In the genomic region with DNA sequence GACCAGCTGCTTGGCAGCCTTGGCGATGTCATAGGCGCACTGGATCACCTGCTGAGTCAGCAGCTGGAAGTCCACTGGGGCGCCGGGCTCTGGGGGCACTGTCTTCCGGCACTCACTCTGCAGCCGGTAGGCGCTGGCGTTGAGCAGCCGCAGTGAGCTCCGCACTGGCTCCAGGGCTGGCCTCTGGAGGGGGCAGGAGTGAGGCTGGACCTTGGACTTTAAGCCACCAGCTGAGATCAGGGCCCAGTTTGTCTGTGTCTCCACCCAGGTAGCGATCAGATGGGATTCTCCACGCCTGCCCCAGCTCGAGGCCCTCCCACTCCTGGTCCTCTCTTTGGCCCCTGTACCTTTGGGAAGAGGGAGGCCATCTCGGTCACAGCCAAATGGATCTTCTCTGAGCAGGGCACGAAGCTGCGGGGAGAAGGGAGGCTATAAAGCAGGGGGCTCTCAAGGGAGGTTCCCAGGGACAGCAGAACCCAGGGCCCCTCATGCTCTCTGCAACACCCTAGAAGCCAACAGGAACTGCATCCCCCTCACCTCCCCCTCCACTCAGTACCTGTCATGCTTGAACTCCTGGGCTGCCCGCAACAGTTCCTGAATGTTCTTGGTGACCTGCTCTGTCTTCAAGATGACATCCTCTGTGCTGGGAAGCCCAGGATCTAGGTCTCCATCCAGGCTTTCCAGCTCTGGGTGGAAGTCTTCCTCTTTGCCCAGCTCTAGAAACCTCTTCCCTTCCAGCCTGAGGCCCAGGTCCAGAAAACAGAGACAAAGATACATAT, we compare ENCODE assay signal across 14 cellular contexts. TPM values are rescaled to one million over a fixed set of nuclear protein-coding genes. Genes with fewer than 3 reads are reported as not detected.
DNase-seq lines count a peak whose midpoint lies in the region; ATAC-seq and TF ChIP-seq lines count a peak whose summit lies in the region.
"Had no signal": no experiment of that assay in that cellular context is flagged by ENCODE, and none has a peak within 500 bp of the region (broad histone marks: within the 10 kb centered on the region; RNA-seq: fewer than 3 reads in every experiment).

No MANE protein-coding gene starts in this region.

- H3K4me3 Mint-ChIP-seq in activated T-helper 17 cell treated with anti-CD3 and anti-CD28 coated beads, Interleukin-2, amount 50 U/mL, for 72 hours = no peak overlapping the region
- H3K4me3 Mint-ChIP-seq: natural killer cell; stimulated activated naive CD8-positive, alpha-beta T cell treated with anti-CD3 and anti-CD28 coated beads, Interleukin-15, amount 100 ng/mL, for 72 hours had no signal

- H3K4me3 ChIP-seq in right cardiac atrium (ENCODE audit: low read length) (no peak overlapping the region), right atrium auricular region (no peak overlapping the region), mucosa of descending colon (no peak overlapping the region), aorta (ENCODE audit: low read length in 2 of 2) (no peak overlapping the region)
- H3K4me3 ChIP-seq: gastrocnemius medialis had no signal

- peak overlapping the region; percentile 12 for H3K27ac Mint-ChIP-seq in activated T-helper 17 cell treated with anti-CD3 and anti-CD28 coated beads, Interleukin-2, amount 50 U/mL, for 72 hours
- H3K27ac Mint-ChIP-seq: activated T-helper 2 cell treated with anti-CD3 and anti-CD28 coated beads, Interferon-gamma antibody, Interleukin-2, Interleukin-4, amounts not matched to agents 10 μg/mL and 5 μg/mL and 100 μg/mL, durations not matched to agents 14 hours and 24 hours and 36 hours had no signal

- ATAC-seq in right cardiac atrium = no peak
- ATAC-seq in activated T-helper 17 cell treated with anti-CD3 and anti-CD28 coated beads, Interleukin-2, amount 50 U/mL, for 72 hours (replicated peaks) = no peak
- ATAC-seq in mucosa of descending colon = peak; percentile 90
- ATAC-seq in aorta (ENCODE audit: low FRiP score) = no peak
- no peak for ATAC-seq in GM18870 (IDR thresholded peaks at IDR 0.05; ENCODE audit: unreplicated experiment)
- no peak for ATAC-seq in HG03565 (IDR thresholded peaks at IDR 0.05; ENCODE audit: unreplicated experiment)
- ATAC-seq: gastrocnemius medialis; natural killer cell; stimulated activated naive CD8-positive, alpha-beta T cell treated with anti-CD3 and anti-CD28 coated beads, Interleukin-15, amount 100 ng/mL, for 72 hours had no signal

- H3K4me1 ChIP-seq in right cardiac atrium (ENCODE audit: control insufficient read depth, insufficient read depth, low read length) (peaks cover 4% of the 10 kb centered on the region), right atrium auricular region (peaks cover 0 to 35% of the 10 kb centered on the region in 2 donors), mucosa of descending colon (ENCODE audit: low read depth) (peaks cover 15% of the 10 kb centered on the region), aorta (ENCODE audit: control insufficient read depth in 1 of 2, insufficient read depth in 2 of 2, low read length in 2 of 2) (no peaks in the 10 kb centered on the region)

- TF ChIP-seq CTCF in right atrium auricular region (IDR thresholded peaks at IDR 0.05) = no peak
- TF ChIP-seq CTCF in mucosa of descending colon (IDR thresholded peaks at IDR 0.05) = no peak

- no peaks in the 10 kb centered on the region for H3K9me3 Mint-ChIP-seq in activated T-helper 17 cell treated with anti-CD3 and anti-CD28 coated beads, Interleukin-2, amount 50 U/mL, for 72 hours
- H3K9me3 Mint-ChIP-seq: activated T-helper 2 cell treated with anti-CD3 and anti-CD28 coated beads, Interferon-gamma antibody, Interleukin-2, Interleukin-4, amounts not matched to agents 10 μg/mL and 5 μg/mL and 100 μg/mL, durations not matched to agents 14 hours and 24 hours and 36 hours; natural killer cell; stimulated activated naive CD8-positive, alpha-beta T cell treated with anti-CD3 and anti-CD28 coated beads, Interleukin-15, amount 100 ng/mL, for 72 hours had no signal

- no peaks in the 10 kb centered on the region for H3K9me3 ChIP-seq in right cardiac atrium (ENCODE audit: control insufficient read depth, low read length)
- no peaks in the 10 kb centered on the region for H3K9me3 ChIP-seq in right atrium auricular region
- H3K9me3 ChIP-seq in mucosa of descending colon = no peaks in the 10 kb centered on the region
- H3K9me3 ChIP-seq in aorta (ENCODE audit: control insufficient read depth, low read length) = no peaks in the 10 kb centered on the region
- H3K9me3 ChIP-seq: gastrocnemius medialis, SK-N-SH had no signal

- H3K27me3 Mint-ChIP-seq in activated T-helper 17 cell treated with anti-CD3 and anti-CD28 coated beads, Interleukin-2, amount 50 U/mL, for 72 hours = no peaks in the 10 kb centered on the region
- H3K27me3 Mint-ChIP-seq: stimulated activated naive CD8-positive, alpha-beta T cell treated with anti-CD3 and anti-CD28 coated beads, Interleukin-15, amount 100 ng/mL, for 72 hours had no signal

- H3K27ac ChIP-seq in right cardiac atrium (ENCODE audit: low read length) (no peak overlapping the region), right atrium auricular region (no peak overlapping the region), aorta (ENCODE audit: low read depth in 1 of 2, low read length in 2 of 2) (no peak overlapping the region)
- H3K27ac ChIP-seq: C4-2B, gastrocnemius medialis had no signal

- H3K27me3 ChIP-seq in right cardiac atrium (ENCODE audit: control insufficient read depth, insufficient read depth) (no peaks in the 10 kb centered on the region), right atrium auricular region (no peaks in the 10 kb centered on the region), aorta (ENCODE audit: control insufficient read depth in 1 of 2, insufficient read depth in 2 of 2, low read length in 1 of 2) (no peaks in the 10 kb centered on the region)
- H3K27me3 ChIP-seq: gastrocnemius medialis had no signal

- H3K4me1 Mint-ChIP-seq in activated T-helper 17 cell treated with anti-CD3 and anti-CD28 coated beads, Interleukin-2, amount 50 U/mL, for 72 hours = peaks cover 11% of the 10 kb centered on the region

- H3K36me3 Mint-ChIP-seq in activated T-helper 17 cell treated with anti-CD3 and anti-CD28 coated beads, Interleukin-2, amount 50 U/mL, for 72 hours (ENCODE audit: low read depth) = peaks cover 51% of the 10 kb centered on the region
- H3K36me3 Mint-ChIP-seq: natural killer cell had no signal

- DNase-seq in right cardiac atrium (peak in 2 of 3 donors; percentile 20 to 45), right atrium auricular region (ENCODE audit: low spot score) (no peak), mucosa of descending colon (peak; percentile 82 to 89 (median 83)), aorta (peak; percentile 21 to 69), AML-193 (lab: John Stamatoyannopoulos, UW) (no peak)
- DNase-seq: natural killer cell; SK-N-SH; stimulated activated naive CD8-positive, alpha-beta T cell treated with anti-CD3 and anti-CD28 coated beads, Interleukin-15, amount 100 ng/mL, for 72 hours had no signal

- peaks cover 63% of the 10 kb centered on the region for H3K36me3 ChIP-seq in right atrium auricular region
- H3K36me3 ChIP-seq in mucosa of descending colon (ENCODE audit: low read depth) = no peaks in the 10 kb centered on the region
- H3K36me3 ChIP-seq in aorta (ENCODE audit: control insufficient read depth in 1 of 2, insufficient read depth in 2 of 2, low read length in 1 of 2) = no peaks in the 10 kb centered on the region

- intact Hi-C loops in right cardiac atrium (cut with DNase I) (no loop called here), mucosa of descending colon (cut with DNase I, micrococcal nuclease) (no loop called here), aorta (cut with DNase I) (no loop called here)

- 84% methylated on average over 17 of the region's 17 CpGs for WGBS in right cardiac atrium
- WGBS in aorta, 2 donors = 84 to 86% methylated on average over 17 of the region's 17 CpGs

RNA-seq across cellular contexts. Expression of a gene that starts 6.4 kb away (rescaled TPM):
- total RNA-seq in right cardiac atrium (10 to 100 TPM; 30.6 to 45.3 (median 38.3) TPM), right atrium auricular region (10 to 100 TPM; 48.8 to 67.0 TPM), mucosa of descending colon (10 to 100 TPM; 43.9 to 75.4 (median 46.9) TPM), aorta (10 to 100 TPM; 31.7 to 34.4 TPM)
- polyA plus RNA-seq in right cardiac atrium (53.0 TPM), aorta (100 to 1,000 TPM in 1 of 2 donors, 10 to 100 TPM in 1; 18.4 to 122 TPM)
- 10 to 100 TPM; 45.7 to 58.1 TPM for total RNA-seq in activated T-helper 17 cell treated with anti-CD3 and anti-CD28 coated beads, Interleukin-2, amount 50 U/mL, for 72 hours

RNA-seq across cellular contexts. Expression of a gene that starts 8.1 kb away (rescaled TPM):
- 1 to 10 TPM; 6.6 to 7.5 (median 7.3) TPM for total RNA-seq in right cardiac atrium
- 5.2 TPM for polyA plus RNA-seq in right cardiac atrium
- total RNA-seq in right atrium auricular region = 1 to 10 TPM; 9.0 to 9.5 TPM
- 10 to 100 TPM; 10.1 to 15.1 TPM for total RNA-seq in activated T-helper 17 cell treated with anti-CD3 and anti-CD28 coated beads, Interleukin-2, amount 50 U/mL, for 72 hours
- total RNA-seq in mucosa of descending colon = 10 to 100 TPM; 12.9 to 19.5 (median 13.6) TPM
- 1 to 10 TPM; 6.2 to 9.8 TPM for total RNA-seq in aorta
- 1 to 10 TPM; 2.8 to 3.0 TPM for polyA plus RNA-seq in aorta

RNA-seq across cellular contexts. Expression of a gene that starts 14.5 kb away (rescaled TPM):
- total RNA-seq in right cardiac atrium (10 to 100 TPM; 31.4 to 37.8 (median 34.8) TPM), right atrium auricular region (10 to 100 TPM; 26.7 to 48.1 TPM), mucosa of descending colon (10 to 100 TPM; 28.6 to 41.0 (median 37.2) TPM), aorta (10 to 100 TPM; 38.5 to 47.0 TPM)
- polyA plus RNA-seq in right cardiac atrium (25.5 TPM), aorta (10 to 100 TPM in 1 of 2 donors, 1 to 10 TPM in 1; 8.1 to 27.6 TPM)
- 10 to 100 TPM; 52.4 to 65.7 TPM for total RNA-seq in activated T-helper 17 cell treated with anti-CD3 and anti-CD28 coated beads, Interleukin-2, amount 50 U/mL, for 72 hours

RNA-seq across cellular contexts. Expression of a gene that starts 18.0 kb away (rescaled TPM):
- total RNA-seq in right cardiac atrium (10 to 100 TPM in 1 of 4 donors, 1 to 10 TPM in 3; 5.4 to 11.0 (median 7.4) TPM), right atrium auricular region (1 to 10 TPM; 6.6 to 8.3 TPM), mucosa of descending colon (10 to 100 TPM in 1 of 3 donors, 1 to 10 TPM in 2; 2.2 to 11.2 (median 3.3) TPM), aorta (10 to 100 TPM in 1 of 2 donors, 1 to 10 TPM in 1; 5.7 to 19.7 TPM)
- polyA plus RNA-seq in right cardiac atrium (5.0 TPM), aorta (10 to 100 TPM in 1 of 2 donors, under 1 TPM in 1; 0.88 to 10.1 TPM)
- 10 to 100 TPM; 10.4 to 27.7 TPM for total RNA-seq in activated T-helper 17 cell treated with anti-CD3 and anti-CD28 coated beads, Interleukin-2, amount 50 U/mL, for 72 hours

RNA-seq across cellular contexts. Expression of a gene that starts 47.8 kb away (rescaled TPM):
- total RNA-seq in right cardiac atrium (100 to 1,000 TPM in 3 of 4 donors, 10 to 100 TPM in 1; 93.5 to 148 (median 113) TPM), right atrium auricular region (10 to 100 TPM; 65.0 to 87.6 TPM), mucosa of descending colon (10 to 100 TPM in 1 of 3 donors, 1 to 10 TPM in 2; 1.2 to 21.3 (median 2.5) TPM), aorta (10 to 100 TPM in 1 of 2 donors, 1 to 10 TPM in 1; 9.9 to 12.3 TPM)
- polyA plus RNA-seq in right cardiac atrium (98.5 TPM), aorta (10 to 100 TPM in 1 of 2 donors, 1 to 10 TPM in 1; 2.9 to 51.6 TPM)
- 10 to 100 TPM in 1 of 2 donors, 1 to 10 TPM in 1; 2.5 to 12.0 TPM for total RNA-seq in activated T-helper 17 cell treated with anti-CD3 and anti-CD28 coated beads, Interleukin-2, amount 50 U/mL, for 72 hours

Comparison
In these comparisons a context has a peak if more than half of its experiments do, and no peak if none do; other contexts are left out.
1. DNase-seq: peak in right cardiac atrium (2 of 3), mucosa of descending colon (3 of 3) and aorta (2 of 2); none in right atrium auricular region (single experiment) and AML-193 (0 of 2).